In genomic region chr1:184050631-184051030, GRCh38 we compare ENCODE assay signal across 8 cellular contexts. TPM values are rescaled to one million over a fixed set of nuclear protein-coding genes. Genes with fewer than 3 reads are reported as not detected.
DNase-seq lines count a peak whose midpoint lies in the region; ATAC-seq and TF ChIP-seq lines count a peak whose summit lies in the region.

No MANE protein-coding gene starts in this region.

- H3K4me1 Mint-ChIP-seq in Calu3 (ENCODE audit: low read depth, unreplicated experiment) (peaks cover 30% of the 10 kb centered on the region), osteocyte (ENCODE audit: unreplicated experiment) (peaks cover 34% of the 10 kb centered on the region)

- intact Hi-C loops in Calu3 (cut with micrococcal nuclease; ENCODE audit: unreplicated experiment) = loop anchor here (2.0 to 5.0 kb wide), 4 partner anchors 53 to 418 kb away; partner anchors contain the start of gene APOBEC4

- peak overlapping the region; percentile 90 for H2AFZ ChIP-seq in OCI-LY1 (ENCODE audit: low read length)

- DNase-seq in Calu3 (no peak), osteocyte (ENCODE audit: extremely low spot score, unreplicated experiment) (no peak), iPS-NIHi7 (ENCODE audit: extremely low spot score) (no peak), cerebellar cortex (ENCODE audit: low spot score) (no peak)

- H3K4me3 Mint-ChIP-seq in Calu3 (ENCODE audit: low read depth, unreplicated experiment) (peak overlapping the region; percentile 90), osteocyte (ENCODE audit: unreplicated experiment) (peak overlapping the region; percentile 99)

- H3K4me1 ChIP-seq in OCI-LY1 (ENCODE audit: insufficient read depth, low read length, severe bottlenecking) = peaks cover 26% of the 10 kb centered on the region
- peaks cover 21% of the 10 kb centered on the region for H3K4me1 ChIP-seq in endocrine pancreas (ENCODE audit: control insufficient read depth, insufficient read depth, low read length)

- no peaks in the 10 kb centered on the region for H3K9me2 ChIP-seq in OCI-LY1 (ENCODE audit: low read depth, low read length)

- peak overlapping the region; percentile 89 for H3K4me3 ChIP-seq in OCI-LY1 (ENCODE audit: low read depth, low read length, poor library complexity, severe bottlenecking)
- H3K4me3 ChIP-seq in endocrine pancreas (ENCODE audit: control insufficient read depth, insufficient read depth, low read length) = peak overlapping the region; percentile 86

- H3K9me3 ChIP-seq in OCI-LY1 (ENCODE audit: low read length) = no peaks in the 10 kb centered on the region
- no peaks in the 10 kb centered on the region for H3K9me3 ChIP-seq in endocrine pancreas (ENCODE audit: control insufficient read depth, low read length)

- no peak overlapping the region; the same call in 1 of the 2 replicates for H3K9ac ChIP-seq in OCI-LY1 (ENCODE audit: low read length)
- peak overlapping the region; percentile 88 for H3K9ac ChIP-seq in endocrine pancreas (ENCODE audit: control insufficient read depth, insufficient read depth, low read length)

- H3K27ac Mint-ChIP-seq in Calu3 (ENCODE audit: unreplicated experiment) (peak overlapping the region; percentile 100), osteocyte (ENCODE audit: unreplicated experiment) (peak overlapping the region; percentile 99)

- CTCF ChIA-PET in Calu3 (lab: Charles Lee) = interaction anchor here (0.6 to 1.0 kb wide), 2 partner anchors 11 to 336 kb away, joined by 4 to 9 read pairs; partner anchors contain the start of gene C1orf21

- H3K27me3 Mint-ChIP-seq in Calu3 (ENCODE audit: unreplicated experiment) = no peaks in the 10 kb centered on the region
- H3K27me3 Mint-ChIP-seq in osteocyte (ENCODE audit: unreplicated experiment) = no peaks in the 10 kb centered on the region

- no peaks in the 10 kb centered on the region for H4K20me1 ChIP-seq in OCI-LY1 (ENCODE audit: insufficient read depth, low read length)

- H3K27me3 ChIP-seq in OCI-LY1 (ENCODE audit: insufficient read depth, low read length) (no peaks in the 10 kb centered on the region), endocrine pancreas (ENCODE audit: control insufficient read depth, insufficient read depth, low read length) (no peaks in the 10 kb centered on the region)

- H3K27ac ChIP-seq in OCI-LY1 (ENCODE audit: low read depth, low read length, poor library complexity, severe bottlenecking) = no peak overlapping the region

- H3K9me3 Mint-ChIP-seq in Calu3 (ENCODE audit: low read depth, unreplicated experiment) = no peaks in the 10 kb centered on the region
- H3K9me3 Mint-ChIP-seq in osteocyte (ENCODE audit: unreplicated experiment) = no peaks in the 10 kb centered on the region

- ATAC-seq in HG02759 (IDR thresholded peaks at IDR 0.05; ENCODE audit: unreplicated experiment) = no peak
- ATAC-seq in HG03135 (IDR thresholded peaks at IDR 0.05; ENCODE audit: unreplicated experiment) = no peak

- no peak for TF ChIP-seq CTCF in Calu3 (IDR thresholded peaks at IDR 0.05; ENCODE audit: unreplicated experiment)
- no peak for TF ChIP-seq CTCF in OCI-LY1 (IDR thresholded peaks at IDR 0.05; ENCODE audit: low read length)
- TF ChIP-seq CTCF in osteocyte (IDR thresholded peaks at IDR 0.05) = no peak

- BruUV-seq in Calu3 (replicated peaks; lab: Mats Ljungman, UMichigan) = no TSS peak

- peak overlapping the region; percentile 87 for H3K4me2 ChIP-seq in OCI-LY1 (ENCODE audit: low read length)

- no peaks in the 10 kb centered on the region for H3K79me2 ChIP-seq in OCI-LY1 (ENCODE audit: insufficient read depth, low read length)

- no peaks in the 10 kb centered on the region for H3F3A ChIP-seq in OCI-LY1 (ENCODE audit: insufficient read depth, low read length)

- H3K36me3 Mint-ChIP-seq in Calu3 (ENCODE audit: insufficient read depth, unreplicated experiment) (peaks cover 19% of the 10 kb centered on the region), osteocyte (ENCODE audit: unreplicated experiment) (peaks cover 10% of the 10 kb centered on the region)

- H3K36me3 ChIP-seq in OCI-LY1 (ENCODE audit: insufficient read depth, low read length) (peaks cover 13% of the 10 kb centered on the region), endocrine pancreas (ENCODE audit: control insufficient read depth, insufficient read depth, low read length) (no peaks in the 10 kb centered on the region)

RNA-seq across cellular contexts. Expression of gene TSEN15, which starts 0.9 kb away (rescaled TPM):
- total RNA-seq in Calu3 (2022) (51.7 and 62.6 TPM in 2 replicates), osteocyte (36.8 and 37.8 TPM in 2 replicates)

RNA-seq across cellular contexts. Expression of gene COLGALT2, which starts 13.1 kb away (rescaled TPM):
- 5.9 and 6.4 TPM in 2 replicates for total RNA-seq in Calu3 (2022)
- 1.9 and 2.8 TPM in 2 replicates for total RNA-seq in osteocyte
